ENCODE assay signal across 1 cellular context in genomic region chr2:121659933-121660332, GRCh38.
A peak's percentile ranks its signal among the peaks of the same experiment; 100 is the strongest.
TF ChIP-seq lines count a peak whose summit lies in the region.

No MANE protein-coding gene starts in this region.

TF ChIP-seq in HepG2, 621 proteins besides CTCF, POLR2A, EP300 and RAD21 (continued from another document and continues in another):
- TF ChIP-seq REST (IDR thresholded peaks at IDR 0.05; ENCODE audit: borderline replicate concordance in 1 of 2, low read depth in 1 of 2, low read length in 2 of 2) (no peak), PHF5A (CRISPR knock-in tag; IDR thresholded peaks at IDR 0.05; ENCODE audit: low read depth, unreplicated experiment) (peak; percentile 60), RFX3 (CRISPR knock-in tag; IDR thresholded peaks at IDR 0.05) (no peak), TFAP4 (IDR thresholded peaks at IDR 0.05; ENCODE audit: borderline replicate concordance, low read depth) (no peak), RFX5 (IDR thresholded peaks at IDR 0.05; ENCODE audit: low read depth, low read length) (no peak), ZNF256 (CRISPR knock-in tag; conservative IDR thresholded peaks at IDR 0.05) (no peak), LBX2 (CRISPR knock-in tag; IDR thresholded peaks at IDR 0.05; ENCODE audit: borderline replicate concordance) (no peak), HNF4G (IDR thresholded peaks at IDR 0.05; ENCODE audit: borderline replicate concordance, low read depth, low read length) (no peak), HNF4G (CRISPR knock-in tag; IDR thresholded peaks at IDR 0.05; ENCODE audit: borderline replicate concordance, low read depth) (no peak), SCMH1 (CRISPR knock-in tag; IDR thresholded peaks at IDR 0.05; ENCODE audit: borderline replicate concordance) (no peak), NR0B2 (CRISPR knock-in tag; IDR thresholded peaks at IDR 0.05) (no peak), ZHX1 (CRISPR knock-in tag; IDR thresholded peaks at IDR 0.05; ENCODE audit: low read depth) (no peak), ZNF138 (CRISPR knock-in tag; IDR thresholded peaks at IDR 0.05; ENCODE audit: low read depth) (no peak), ZFY (CRISPR knock-in tag; IDR thresholded peaks at IDR 0.05) (no peak), TCF12 (IDR thresholded peaks at IDR 0.05) (no peak), TCF12 (CRISPR knock-in tag; IDR thresholded peaks at IDR 0.05) (no peak), HNRNPL (IDR thresholded peaks at IDR 0.05; ENCODE audit: low read depth, low read length) (no peak), AGO1 (IDR thresholded peaks at IDR 0.05; ENCODE audit: low read depth, low read length, poor library complexity, severe bottlenecking) (no peak), ARID2 (CRISPR knock-in tag; IDR thresholded peaks at IDR 0.05; ENCODE audit: borderline replicate concordance) (no peak), ZNF20 (CRISPR knock-in tag; IDR thresholded peaks at IDR 0.05) (no peak), KMT2A (CRISPR knock-in tag; IDR thresholded peaks at IDR 0.05) (no peak), HMGA1 (CRISPR knock-in tag; conservative IDR thresholded peaks at IDR 0.05) (no peak), ZKSCAN5 (CRISPR knock-in tag; IDR thresholded peaks at IDR 0.05) (no peak), TBP (CRISPR knock-in tag; IDR thresholded peaks at IDR 0.05) (no peak), ZNF850 (CRISPR knock-in tag; conservative IDR thresholded peaks at IDR 0.05) (no peak), ZNF687 (CRISPR knock-in tag; IDR thresholded peaks at IDR 0.05) (peak; percentile 53), KAT2B (IDR thresholded peaks at IDR 0.05; ENCODE audit: borderline replicate concordance, low read depth, low read length) (no peak), SMYD3 (CRISPR knock-in tag; IDR thresholded peaks at IDR 0.05) (no peak), USF2 (IDR thresholded peaks at IDR 0.05; ENCODE audit: low read depth, low read length) (no peak), USF2 (CRISPR knock-in tag; IDR thresholded peaks at IDR 0.05; ENCODE audit: borderline replicate concordance) (no peak; the same call in 1 of the 2 replicates), ZNF747 (CRISPR knock-in tag; IDR thresholded peaks at IDR 0.05; ENCODE audit: borderline replicate concordance) (no peak), EEA1 (CRISPR knock-in tag; IDR thresholded peaks at IDR 0.05; ENCODE audit: borderline replicate concordance) (no peak), GLMP (CRISPR knock-in tag; IDR thresholded peaks at IDR 0.05; ENCODE audit: borderline replicate concordance) (no peak), ARNT2 (CRISPR knock-in tag; IDR thresholded peaks at IDR 0.05; ENCODE audit: low read depth) (no peak), PITX1 (CRISPR knock-in tag; IDR thresholded peaks at IDR 0.05) (peak; percentile 43; the same call in 1 of the 2 replicates), PRDM10 (CRISPR knock-in tag; IDR thresholded peaks at IDR 0.05; ENCODE audit: low read depth) (no peak), TFDP1 (CRISPR knock-in tag; IDR thresholded peaks at IDR 0.05; ENCODE audit: borderline replicate concordance) (no peak), ZNF580 (CRISPR knock-in tag; IDR thresholded peaks at IDR 0.05; ENCODE audit: borderline replicate concordance, low read depth) (0 out of 2 replicates have a peak, but pooled peaks have one; percentile 24), NFKBIZ (CRISPR knock-in tag; IDR thresholded peaks at IDR 0.05) (no peak)
